In the genomic region with DNA sequence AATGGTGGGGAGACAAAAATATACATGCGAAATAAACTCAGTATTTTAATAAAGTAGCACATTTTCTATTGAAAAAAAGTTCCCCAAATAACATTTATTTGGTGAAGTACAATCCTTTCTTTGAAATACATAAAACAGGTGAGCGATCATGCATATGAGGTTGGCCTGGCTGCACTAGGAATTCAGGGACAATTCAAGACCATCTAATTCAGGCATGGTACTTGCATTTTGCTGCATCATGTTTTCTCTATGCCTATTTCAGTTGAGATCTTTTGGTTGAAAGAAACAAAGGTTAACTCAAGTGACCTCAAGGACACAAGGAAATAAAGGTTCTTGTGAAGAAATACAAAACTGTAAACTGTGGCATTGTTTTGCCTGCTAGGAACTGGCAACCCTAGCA, we compare ENCODE assay signal across 32 cellular contexts.
"Had no signal": no experiment of that assay in that cellular context is flagged by ENCODE, and none has a peak within 500 bp of the region (broad histone marks: within the 10 kb centered on the region; RNA-seq: fewer than 3 reads in every experiment).

No MANE protein-coding gene starts in this region.

- H3K4me3 Mint-ChIP-seq: activated CD4-positive, alpha-beta memory T cell treated with anti-CD3 and anti-CD28 coated beads, Interleukin-2, amount 10 ng/mL, durations not matched to agents 7 days and 5 days; activated CD4-positive, alpha-beta T cell treated with anti-CD3 and anti-CD28 coated beads for 36 hours; activated CD4-positive, alpha-beta T cell treated with anti-CD3 and anti-CD28 coated beads, Interleukin-2, amount 10 ng/mL, durations not matched to agents 7 days and 5 days; activated naive CD4-positive, alpha-beta T cell treated with anti-CD3 and anti-CD28 coated beads, Interleukin-2, amount 10 ng/mL, durations not matched to agents 7 days and 5 days; activated naive CD8-positive, alpha-beta T cell treated with anti-CD3 and anti-CD28 coated beads, Interleukin-2, amount 10 ng/mL, durations not matched to agents 7 days and 5 days; activated T-cell treated with anti-CD3 and anti-CD28 coated beads, Interleukin-2, amount 50 U/mL, for 24 hours; activated T-cell treated with anti-CD3 and anti-CD28 coated beads, Interleukin-2, amount 50 U/mL, for 72 hours; brain; dendritic cell treated with granulocyte-macrophage colony-stimulating factor and Interleukin-4, amounts not matched to agents 40 ng/mL and 50 ng/mL, for 4 days; endodermal cell; T-helper 17 cell; T-helper 2 cell treated with Interferon-gamma antibody and Interleukin-4, amounts not matched to agents 5 μg/mL and 100 μg/mL, for 36 hours had no signal

- H3K27me3 Mint-ChIP-seq: activated CD4-positive, alpha-beta T cell treated with anti-CD3 and anti-CD28 coated beads for 36 hours; activated CD4-positive, alpha-beta T cell treated with anti-CD3 and anti-CD28 coated beads, Interleukin-2, amount 10 ng/mL, durations not matched to agents 7 days and 5 days; activated naive CD8-positive, alpha-beta T cell treated with anti-CD3 and anti-CD28 coated beads, Interleukin-2, amount 10 ng/mL, durations not matched to agents 7 days and 5 days; activated T-cell treated with anti-CD3 and anti-CD28 coated beads, Interleukin-2, amount 50 U/mL, for 24 hours; brain; dendritic cell treated with granulocyte-macrophage colony-stimulating factor and Interleukin-4, amounts not matched to agents 40 ng/mL and 50 ng/mL, for 4 days; T-helper 17 cell had no signal

- DNase-seq: activated CD4-positive, alpha-beta memory T cell treated with anti-CD3 and anti-CD28 coated beads, Interleukin-2, amount 10 ng/mL, durations not matched to agents 7 days and 5 days; activated CD4-positive, alpha-beta T cell treated with anti-CD3 and anti-CD28 coated beads for 36 hours; activated CD4-positive, alpha-beta T cell treated with anti-CD3 and anti-CD28 coated beads, Interleukin-2, amount 10 ng/mL, durations not matched to agents 7 days and 5 days; activated CD4-positive, alpha-beta T cell treated with anti-CD3 and anti-CD28 coated beads, Interleukin-2, amount 50 U/mL, for 4 hours; activated CD4-positive, CD25-positive, alpha-beta regulatory T cell; activated CD4-positive, CD25-positive, alpha-beta regulatory T cell treated with anti-CD3 and anti-CD28 coated beads, Interleukin-2, amount 50 U/mL, for 72 hours; activated CD8-positive, alpha-beta memory T cell treated with anti-CD3 and anti-CD28 coated beads, Interleukin-2, amount 50 U/mL, for 48 hours; activated gamma-delta T cell; activated naive CD4-positive, alpha-beta T cell; activated naive CD4-positive, alpha-beta T cell treated with anti-CD3 and anti-CD28 coated beads, Interleukin-2, amount 10 ng/mL, durations not matched to agents 7 days and 5 days; activated naive CD8-positive, alpha-beta T cell treated with anti-CD3 and anti-CD28 coated beads, Interleukin-2, amount 10 ng/mL, durations not matched to agents 7 days and 5 days; activated T-cell treated with anti-CD3 and anti-CD28 coated beads for 4 hours; activated T-cell treated with anti-CD3 and anti-CD28 coated beads, Interleukin-2, amount 50 U/mL, for 24 hours; activated T-cell treated with anti-CD3 and anti-CD28 coated beads, Interleukin-2, amount 50 U/mL, for 72 hours; central memory CD4-positive, alpha-beta T cell; cerebellar nuclear complex; dorsolateral prefrontal cortex; effector memory CD4-positive, alpha-beta T cell; endodermal cell; foreskin fibroblast; head of caudate nucleus; T-helper 17 cell; T1000 had no signal

- H3K36me3 Mint-ChIP-seq: activated naive CD4-positive, alpha-beta T cell treated with anti-CD3 and anti-CD28 coated beads, Interleukin-2, amount 10 ng/mL, durations not matched to agents 7 days and 5 days; activated naive CD4-positive, alpha-beta T cell treated with anti-CD3 and anti-CD28 coated beads, Interleukin-2, amount 50 U/mL, for 72 hours; activated naive CD8-positive, alpha-beta T cell treated with anti-CD3 and anti-CD28 coated beads, Interleukin-2, amount 10 ng/mL, durations not matched to agents 7 days and 5 days; brain had no signal

- ATAC-seq: activated CD4-positive, alpha-beta T cell treated with anti-CD3 and anti-CD28 coated beads for 36 hours; activated naive CD4-positive, alpha-beta T cell treated with anti-CD3 and anti-CD28 coated beads, Interleukin-2, amount 50 U/mL, for 72 hours; activated T-cell treated with anti-CD3 and anti-CD28 coated beads, Interleukin-2, amount 50 U/mL, for 72 hours; esophagus mucosa; T-helper 17 cell had no signal

- H3K36me3 ChIP-seq: ascending aorta, breast epithelium, cardiac muscle cell had no signal

- H3K4me1 ChIP-seq: ascending aorta, breast epithelium had no signal

- H3K27ac Mint-ChIP-seq: activated CD4-positive, alpha-beta memory T cell treated with anti-CD3 and anti-CD28 coated beads, Interleukin-2, amount 10 ng/mL, durations not matched to agents 7 days and 5 days; activated CD4-positive, alpha-beta T cell treated with anti-CD3 and anti-CD28 coated beads for 36 hours; activated CD4-positive, alpha-beta T cell treated with anti-CD3 and anti-CD28 coated beads, Interleukin-2, amount 10 ng/mL, durations not matched to agents 7 days and 5 days; activated naive CD4-positive, alpha-beta T cell treated with anti-CD3 and anti-CD28 coated beads, Interleukin-2, amount 10 ng/mL, durations not matched to agents 7 days and 5 days; activated naive CD4-positive, alpha-beta T cell treated with anti-CD3 and anti-CD28 coated beads, Interleukin-2, amount 50 U/mL, for 72 hours; activated naive CD8-positive, alpha-beta T cell treated with anti-CD3 and anti-CD28 coated beads, Interleukin-2, amount 10 ng/mL, durations not matched to agents 7 days and 5 days; activated T-cell treated with anti-CD3 and anti-CD28 coated beads, Interleukin-2, amount 50 U/mL, for 24 hours; brain; dendritic cell treated with granulocyte-macrophage colony-stimulating factor and Interleukin-4, amounts not matched to agents 40 ng/mL and 50 ng/mL, for 4 days; endodermal cell; T-helper 17 cell; T-helper 2 cell treated with Interferon-gamma antibody and Interleukin-4, amounts not matched to agents 5 μg/mL and 100 μg/mL, for 36 hours had no signal

- H3K4me3 ChIP-seq: ascending aorta, breast epithelium, cardiac muscle cell, coronary artery, dorsolateral prefrontal cortex had no signal

- H3K27me3 ChIP-seq: ascending aorta, breast epithelium, cardiac muscle cell, dorsolateral prefrontal cortex had no signal

- H3K9me3 Mint-ChIP-seq: activated CD4-positive, alpha-beta memory T cell treated with anti-CD3 and anti-CD28 coated beads, Interleukin-2, amount 10 ng/mL, durations not matched to agents 7 days and 5 days; activated naive CD4-positive, alpha-beta T cell treated with anti-CD3 and anti-CD28 coated beads, Interleukin-2, amount 10 ng/mL, durations not matched to agents 7 days and 5 days; activated naive CD8-positive, alpha-beta T cell treated with anti-CD3 and anti-CD28 coated beads, Interleukin-2, amount 10 ng/mL, durations not matched to agents 7 days and 5 days; activated T-cell treated with anti-CD3 and anti-CD28 coated beads, Interleukin-2, amount 50 U/mL, for 24 hours; dendritic cell treated with granulocyte-macrophage colony-stimulating factor and Interleukin-4, amounts not matched to agents 40 ng/mL and 50 ng/mL, for 4 days had no signal

- H3K27ac ChIP-seq: ascending aorta, breast epithelium, cardiac muscle cell, coronary artery, dorsolateral prefrontal cortex had no signal

- H3K9me3 ChIP-seq: ascending aorta, breast epithelium had no signal

- H3K4me1 Mint-ChIP-seq: activated CD4-positive, alpha-beta memory T cell treated with anti-CD3 and anti-CD28 coated beads, Interleukin-2, amount 10 ng/mL, durations not matched to agents 7 days and 5 days; activated naive CD4-positive, alpha-beta T cell treated with anti-CD3 and anti-CD28 coated beads, Interleukin-2, amount 10 ng/mL, durations not matched to agents 7 days and 5 days; activated naive CD8-positive, alpha-beta T cell treated with anti-CD3 and anti-CD28 coated beads, Interleukin-2, amount 10 ng/mL, durations not matched to agents 7 days and 5 days; brain; endodermal cell had no signal
